Comparison of ENCODE assay signal across 26 cellular contexts in the genomic region with DNA sequence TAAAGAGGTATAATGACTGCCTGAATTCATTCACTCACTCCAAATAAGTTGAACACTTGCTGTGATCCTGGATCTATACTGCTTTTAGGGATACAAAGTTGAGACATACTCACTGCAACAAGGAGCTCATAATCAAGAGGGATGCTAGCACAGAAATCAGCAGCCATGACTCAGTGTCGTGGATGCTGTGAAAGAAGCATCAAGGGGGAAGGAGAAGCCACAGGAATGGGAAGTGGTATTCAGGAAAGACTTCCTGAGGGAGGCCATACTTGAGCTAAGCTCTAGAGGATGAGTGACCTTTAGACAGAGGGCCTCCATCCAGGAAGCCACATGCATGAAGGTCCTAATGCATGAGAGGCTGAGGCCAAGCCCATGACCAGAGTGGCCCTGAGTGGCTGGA.
"Had no signal": no experiment of that assay in that cellular context is flagged by ENCODE, and none has a peak within 500 bp of the region (broad histone marks: within the 10 kb centered on the region; RNA-seq: fewer than 3 reads in every experiment).

No MANE protein-coding gene starts in this region.

- H3K4me1 Mint-ChIP-seq: activated CD4-positive, alpha-beta T cell treated with anti-CD3 and anti-CD28 coated beads for 36 hours; activated T-helper 17 cell treated with anti-CD3 and anti-CD28 coated beads, Interleukin-2, amount 50 U/mL, for 72 hours; WTC11 had no signal

- H3K4me1 ChIP-seq: adrenal gland, foreskin keratinocyte, sigmoid colon, upper lobe of right lung had no signal

- H3K4me3 Mint-ChIP-seq: activated CD4-positive, alpha-beta T cell treated with anti-CD3 and anti-CD28 coated beads for 36 hours; activated naive CD8-positive, alpha-beta T cell; activated T-cell treated with anti-CD3 and anti-CD28 coated beads, Interleukin-2, amount 50 U/mL, for 24 hours; activated T-helper 17 cell treated with anti-CD3 and anti-CD28 coated beads, Interleukin-2, amount 50 U/mL, for 72 hours; naive thymus-derived CD4-positive, alpha-beta T cell; T-helper 1 cell treated with Interleukin-12 subunit alpha and Interleukin-12 subunit beta and Interleukin-4 antibody, amounts not matched to agents 30 μg/mL and 1 μg/mL, for 36 hours; WTC11 had no signal

- H3K27me3 ChIP-seq: adrenal gland, sigmoid colon, upper lobe of right lung had no signal

- H3K9me3 Mint-ChIP-seq: activated T-cell treated with anti-CD3 and anti-CD28 coated beads, Interleukin-2, amount 50 U/mL, for 24 hours; T-helper 1 cell treated with Interleukin-12 subunit alpha and Interleukin-12 subunit beta and Interleukin-4 antibody, amounts not matched to agents 30 μg/mL and 1 μg/mL, for 36 hours; WTC11 had no signal

- FAIRE-seq: kidney had no signal

- H3K4me3 ChIP-seq: adrenal gland, lung, sigmoid colon, upper lobe of right lung had no signal

- H3K9me3 ChIP-seq: adrenal gland, sigmoid colon, upper lobe of right lung had no signal

- H3K27ac Mint-ChIP-seq: activated CD4-positive, alpha-beta T cell treated with anti-CD3 and anti-CD28 coated beads for 36 hours; activated naive CD8-positive, alpha-beta T cell; activated T-cell treated with anti-CD3 and anti-CD28 coated beads, Interleukin-2, amount 50 U/mL, for 24 hours; activated T-helper 17 cell treated with anti-CD3 and anti-CD28 coated beads, Interleukin-2, amount 50 U/mL, for 72 hours; naive thymus-derived CD4-positive, alpha-beta T cell; progenitor cell of endocrine pancreas; T-helper 1 cell treated with Interleukin-12 subunit alpha and Interleukin-12 subunit beta and Interleukin-4 antibody, amounts not matched to agents 30 μg/mL and 1 μg/mL, for 36 hours; WTC11 had no signal

- H3K36me3 ChIP-seq: adrenal gland, sigmoid colon, upper lobe of right lung had no signal

- H3K36me3 Mint-ChIP-seq: activated naive CD8-positive, alpha-beta T cell; naive thymus-derived CD4-positive, alpha-beta T cell; WTC11 had no signal

- DNase-seq: activated CD4-positive, alpha-beta T cell treated with anti-CD3 and anti-CD28 coated beads for 36 hours; activated CD4-positive, alpha-beta T cell treated with anti-CD3 and anti-CD28 coated beads, Interleukin-2, amount 50 U/mL, for 4 hours; activated CD8-positive, alpha-beta memory T cell treated with anti-CD3 and anti-CD28 coated beads for 24 hours; activated CD8-positive, alpha-beta memory T cell treated with anti-CD3 and anti-CD28 coated beads, Interleukin-2, amount 50 U/mL, for 4 hours; activated naive CD4-positive, alpha-beta T cell; activated T-cell treated with anti-CD3 and anti-CD28 coated beads, Interleukin-2, amount 50 U/mL, for 24 hours; adrenal gland; dermis blood vessel endothelial cell; effector CD8-positive, alpha-beta T cell; erythroblast; foreskin keratinocyte; kidney; naive thymus-derived CD4-positive, alpha-beta T cell; retina; sigmoid colon; stimulated activated CD4-positive, alpha-beta T cell treated with anti-CD3 and anti-CD28 coated beads, Interleukin-4, amount 100 ng/mL, for 4 hours; stimulated activated naive CD8-positive, alpha-beta T cell treated with anti-CD3 and anti-CD28 coated beads, Interleukin-15, Interleukin-2, amounts not matched to agents 100 U/mL and 50 U/mL, for 24 hours; T1000; upper lobe of right lung had no signal

- ATAC-seq: activated CD4-positive, alpha-beta T cell treated with anti-CD3 and anti-CD28 coated beads for 36 hours; activated T-helper 17 cell treated with anti-CD3 and anti-CD28 coated beads, Interleukin-2, amount 50 U/mL, for 72 hours; foreskin keratinocyte; left lobe of liver; naive thymus-derived CD4-positive, alpha-beta T cell; stimulated activated naive CD8-positive, alpha-beta T cell treated with anti-CD3 and anti-CD28 coated beads, Interleukin-15, Interleukin-2, amounts not matched to agents 100 U/mL and 50 U/mL, for 24 hours; upper lobe of right lung; WTC11 had no signal

- H3K27ac ChIP-seq: adrenal gland, foreskin keratinocyte, sigmoid colon, upper lobe of right lung had no signal
